Comparison of ENCODE assay signal across 30 cellular contexts in genomic region chr13:31352467-31352866, GRCh38.
"Had no signal": no experiment of that assay in that cellular context is flagged by ENCODE, and none has a peak within 500 bp of the region (broad histone marks: within the 10 kb centered on the region; RNA-seq: fewer than 3 reads in every experiment).

No MANE protein-coding gene starts in this region.

- DNase-seq: activated CD4-positive, alpha-beta memory T cell treated with anti-CD3 and anti-CD28 coated beads for 36 hours; activated CD4-positive, alpha-beta T cell treated with anti-CD3 and anti-CD28 coated beads, Interleukin-2, amount 10 ng/mL, durations not matched to agents 7 days and 5 days; activated CD4-positive, CD25-positive, alpha-beta regulatory T cell; activated CD8-positive, alpha-beta memory T cell treated with anti-CD3 and anti-CD28 coated beads for 24 hours; activated effector memory CD4-positive, alpha-beta T cell treated with anti-CD3 and anti-CD28 coated beads, Interleukin-2, amount 50 U/mL, for 16 hours; activated naive CD4-positive, alpha-beta T cell treated with Interleukin-2 at 50 U/mL for 16 hours; activated naive CD8-positive, alpha-beta T cell treated with anti-CD3 and anti-CD28 coated beads, Interleukin-2, amount 50 U/mL, for 24 hours; activated T-cell treated with anti-CD3 and anti-CD28 coated beads, Interleukin-2, amount 50 U/mL, for 4 hours; amniotic stem cell; NCI-H1092; NCI-H1417 treated with DMSO at 0.1 percent for 48 hours; NCI-H1694; NCI-H2029; NCI-H2107; NCI-H345; NCI-H510A; NCI-H526 treated with DMSO at 0.1 percent for 48 hours; NCI-H82; OCI-M1; RPMI8226; T-cell; T-helper 2 cell; T1000 had no signal

- H3K36me3 ChIP-seq: ascending aorta had no signal

- H3K4me1 Mint-ChIP-seq: activated CD4-positive, alpha-beta T cell treated with anti-CD3 and anti-CD28 coated beads, Interleukin-2, amount 10 ng/mL, durations not matched to agents 7 days and 5 days; activated naive CD8-positive, alpha-beta T cell treated with anti-CD3 and anti-CD28 coated beads, Interleukin-2, amount 50 U/mL, for 24 hours; brain; T-cell had no signal

- H3K27me3 Mint-ChIP-seq: brain had no signal

- H3K4me1 ChIP-seq: ascending aorta had no signal

- H3K4me3 Mint-ChIP-seq: activated CD4-positive, alpha-beta memory T cell treated with anti-CD3 and anti-CD28 coated beads for 36 hours; activated CD4-positive, alpha-beta T cell treated with anti-CD3 and anti-CD28 coated beads, Interleukin-2, amount 10 ng/mL, durations not matched to agents 7 days and 5 days; activated naive CD8-positive, alpha-beta T cell treated with anti-CD3 and anti-CD28 coated beads, Interleukin-2, amount 50 U/mL, for 24 hours; activated T-cell treated with anti-CD3 and anti-CD28 coated beads, Interleukin-2, amount 50 U/mL, for 4 hours; brain; T-cell had no signal

- H3K27ac Mint-ChIP-seq: activated CD4-positive, alpha-beta memory T cell treated with anti-CD3 and anti-CD28 coated beads for 36 hours; activated CD4-positive, alpha-beta T cell treated with anti-CD3 and anti-CD28 coated beads, Interleukin-2, amount 10 ng/mL, durations not matched to agents 7 days and 5 days; activated naive CD4-positive, alpha-beta T cell treated with anti-CD3 and anti-CD28 coated beads, Interleukin-2, amount 50 U/mL, for 72 hours; activated naive CD8-positive, alpha-beta T cell treated with anti-CD3 and anti-CD28 coated beads, Interleukin-2, amount 50 U/mL, for 24 hours; brain; T-cell had no signal

- H3K27ac ChIP-seq: ascending aorta, KMS-11, SK-N-MC had no signal

- ATAC-seq: activated naive CD4-positive, alpha-beta T cell treated with anti-CD3 and anti-CD28 coated beads, Interleukin-2, amount 50 U/mL, for 72 hours; activated naive CD8-positive, alpha-beta T cell treated with anti-CD3 and anti-CD28 coated beads, Interleukin-2, amount 50 U/mL, for 24 hours; activated T-cell treated with anti-CD3 and anti-CD28 coated beads, Interleukin-2, amount 50 U/mL, for 4 hours; Panc1; Right ventricle myocardium inferior; T-cell had no signal

- H3K4me3 ChIP-seq: ascending aorta, SK-N-MC had no signal

- H3K27me3 ChIP-seq: ascending aorta had no signal

- H3K36me3 Mint-ChIP-seq: activated CD4-positive, alpha-beta memory T cell treated with anti-CD3 and anti-CD28 coated beads for 36 hours; brain had no signal
